In genomic region chr3:158845748-158846350, GRCh38 we compare ENCODE assay signal across 10 cellular contexts. TPM values are rescaled to one million over a fixed set of nuclear protein-coding genes. Genes with fewer than 3 reads are reported as not detected.
DNase-seq lines count a peak whose midpoint lies in the region; ATAC-seq and TF ChIP-seq lines count a peak whose summit lies in the region.
"Had no signal": no experiment of that assay in that cellular context is flagged by ENCODE, and none has a peak within 500 bp of the region (broad histone marks: within the 10 kb centered on the region; RNA-seq: fewer than 3 reads in every experiment).

No MANE protein-coding gene starts in this region.

- ATAC-seq in GM21423 (IDR thresholded peaks at IDR 0.05; ENCODE audit: unreplicated experiment), result peak; percentile 47
- ATAC-seq in lung (ENCODE audit: insufficient read depth, low FRiP score), result peak; percentile 60

- no peaks in the 10 kb centered on the region for H3K36me3 ChIP-seq in lung (ENCODE audit: control insufficient read depth in 2 of 2, insufficient read depth in 2 of 2, low read length in 2 of 2)

- H3K27me3 ChIP-seq in lung (ENCODE audit: control insufficient read depth, insufficient read depth), result no peaks in the 10 kb centered on the region
- H3K27me3 ChIP-seq: BLaER1 treated with 17β-estradiol and CSF1 and Interleukin-3, amounts not matched to agents 10 nM and 100 nM had no signal

- DNase-seq in NCI-H2029 treated with DMSO at 0.1 percent for 48 hours (lab: John Stamatoyannopoulos, UW), result peak; percentile 68
- no peak for DNase-seq in NCI-H2029 (lab: John Stamatoyannopoulos, UW)
- DNase-seq in Kasumi-1 (lab: John Stamatoyannopoulos, UW), result peak; percentile 45 to 55
- peak; percentile 46 for DNase-seq in RKO (ENCODE audit: low spot score)
- DNase-seq in central memory CD4-positive, alpha-beta T cell, result peak; percentile 34
- no peak for DNase-seq in lung (ENCODE audit: low spot score)
- DNase-seq in MV-4-11 (lab: John Stamatoyannopoulos, UW), result no peak
- DNase-seq: activated naive CD8-positive, alpha-beta T cell treated with anti-CD3 and anti-CD28 coated beads, Interleukin-2, amount 10 ng/mL, durations not matched to agents 7 days and 5 days had no signal

- 23 to 27% methylated on average over 5 of the region's 5 CpGs for WGBS in lung, 2 donors

- TF ChIP-seq CTCF in lung (IDR thresholded peaks at IDR 0.05; ENCODE audit: control extremely low read depth, extremely low read depth), result peak; percentile 54

- no peak overlapping the region for H3K27ac ChIP-seq in lung (ENCODE audit: low read depth in 1 of 2, low read length in 1 of 2)
- H3K27ac ChIP-seq: BLaER1 treated with 17β-estradiol and CSF1 and Interleukin-3, amounts not matched to agents 10 nM and 100 nM had no signal

- H3K4me1 ChIP-seq in lung (ENCODE audit: control insufficient read depth in 2 of 2, insufficient read depth in 2 of 2, low read length in 2 of 2), result no peaks in the 10 kb centered on the region

- no peak overlapping the region for H3K4me3 ChIP-seq in lung
- H3K4me3 ChIP-seq: BLaER1 treated with 17β-estradiol and CSF1 and Interleukin-3, amounts not matched to agents 10 nM and 100 nM had no signal

- H3K9me3 ChIP-seq in lung (ENCODE audit: control insufficient read depth in 2 of 2, insufficient read depth in 1 of 2, low read length in 1 of 2), result peaks cover 0 to 2% of the 10 kb centered on the region in 2 donors
- H3K9me3 ChIP-seq: BLaER1 treated with 17β-estradiol and CSF1 and Interleukin-3, amounts not matched to agents 10 nM and 100 nM had no signal

RNA-seq across cellular contexts. Expression of gene MFSD1, which starts 44.0 kb away (rescaled TPM):
- total RNA-seq in lung, result 10 to 100 TPM; 92.0 to 94.7 TPM
- polyA plus RNA-seq in lung, result 100 to 1,000 TPM in 1 of 2 donors, 10 to 100 TPM in 1; 25.8 to 143 TPM

Comparison
In these comparisons a context has a peak if more than half of its experiments do, and no peak if none do; other contexts are left out.
1. DNase-seq: peak in NCI-H2029 treated with DMSO at 0.1 percent for 48 hours (single experiment), Kasumi-1 (2 of 2), RKO (single experiment) and central memory CD4-positive, alpha-beta T cell (single experiment); none in NCI-H2029 (single experiment), lung (single experiment) and MV-4-11 (single experiment).